In genomic region chr1:155079210-155079486, GRCh38 we compare ENCODE assay signal across 9 cellular contexts. TPM values are rescaled to one million over a fixed set of nuclear protein-coding genes. Genes with fewer than 3 reads are reported as not detected.
DNase-seq lines count a peak whose midpoint lies in the region; ATAC-seq and TF ChIP-seq lines count a peak whose summit lies in the region.
"Had no signal": no experiment of that assay in that cellular context is flagged by ENCODE, and none has a peak within 500 bp of the region (broad histone marks: within the 10 kb centered on the region; RNA-seq: fewer than 3 reads in every experiment).

No MANE protein-coding gene starts in this region.

- ATAC-seq in activated CD8-positive, alpha-beta memory T cell treated with anti-CD3 and anti-CD28 coated beads, Interleukin-2, amount 10 ng/mL, durations not matched to agents 7 days and 5 days, result peak; percentile 6
- ATAC-seq in left colon, result no peak

- H3K4me3 Mint-ChIP-seq in activated CD8-positive, alpha-beta memory T cell treated with anti-CD3 and anti-CD28 coated beads, Interleukin-2, amount 10 ng/mL, durations not matched to agents 7 days and 5 days, result peak overlapping the region; percentile 42
- H3K4me3 Mint-ChIP-seq in activated naive CD8-positive, alpha-beta T cell treated with anti-CD3 and anti-CD28 coated beads for 36 hours, result peak overlapping the region; percentile 33
- peak overlapping the region; percentile 72 to 91 (median 82) for H3K4me3 Mint-ChIP-seq in immature natural killer cell

- H3K36me3 Mint-ChIP-seq in activated CD8-positive, alpha-beta memory T cell treated with anti-CD3 and anti-CD28 coated beads, Interleukin-2, amount 10 ng/mL, durations not matched to agents 7 days and 5 days, result no peaks in the 10 kb centered on the region
- no peaks in the 10 kb centered on the region for H3K36me3 Mint-ChIP-seq in activated naive CD8-positive, alpha-beta T cell treated with anti-CD3 and anti-CD28 coated beads for 36 hours
- H3K36me3 Mint-ChIP-seq in immature natural killer cell, result no peaks in the 10 kb centered on the region

- H3K4me1 ChIP-seq in testis, result peaks cover 41% of the 10 kb centered on the region

- H3K36me3 ChIP-seq in testis (ENCODE audit: low read depth, missing control alignments), result no peaks in the 10 kb centered on the region

- peak overlapping the region; percentile 48 to 49 for H3K4me3 ChIP-seq in testis

- no peak for TF ChIP-seq POLR2A in testis (IDR thresholded peaks at IDR 0.05)

- DNase-seq in activated CD8-positive, alpha-beta memory T cell treated with anti-CD3 and anti-CD28 coated beads, Interleukin-2, amount 10 ng/mL, durations not matched to agents 7 days and 5 days, result no peak
- no peak for DNase-seq in activated CD8-positive, alpha-beta memory T cell treated with anti-CD3 and anti-CD28 coated beads for 24 hours
- no peak for DNase-seq in activated naive CD8-positive, alpha-beta T cell treated with anti-CD3 and anti-CD28 coated beads for 36 hours
- DNase-seq in immature natural killer cell (no peak), testis (no peak), DMS114 treated with DMSO at 0.1 percent for 48 hours (lab: John Stamatoyannopoulos, UW; ENCODE audit: unreplicated experiment) (no peak), left colon (no peak), HCEC 1CT (no peak)

- peaks cover 54% of the 10 kb centered on the region for H3K27me3 Mint-ChIP-seq in activated CD8-positive, alpha-beta memory T cell treated with anti-CD3 and anti-CD28 coated beads, Interleukin-2, amount 10 ng/mL, durations not matched to agents 7 days and 5 days
- H3K27me3 Mint-ChIP-seq in activated naive CD8-positive, alpha-beta T cell treated with anti-CD3 and anti-CD28 coated beads for 36 hours, result peaks cover 49% of the 10 kb centered on the region
- peaks cover 21 to 36% (median 30%) of the 10 kb centered on the region in 3 donors for H3K27me3 Mint-ChIP-seq in immature natural killer cell (ENCODE audit: low read depth in 3 of 3)

- H3K27ac ChIP-seq in testis, result no peak overlapping the region

- H3K27me3 ChIP-seq in testis, result no peaks in the 10 kb centered on the region

- no peak for TF ChIP-seq CTCF in testis (IDR thresholded peaks at IDR 0.05)

- intact Hi-C loops in testis (cut with DNase I; ENCODE audit: low total_unique reads) (no loop called here), left colon (cut with DNase I, micrococcal nuclease) (no loop called here)

- H3K4me1 Mint-ChIP-seq in activated CD8-positive, alpha-beta memory T cell treated with anti-CD3 and anti-CD28 coated beads, Interleukin-2, amount 10 ng/mL, durations not matched to agents 7 days and 5 days, result peaks cover 49% of the 10 kb centered on the region
- H3K4me1 Mint-ChIP-seq in activated naive CD8-positive, alpha-beta T cell treated with anti-CD3 and anti-CD28 coated beads for 36 hours, result peaks cover 29% of the 10 kb centered on the region
- peaks cover 34 to 39% of the 10 kb centered on the region in 2 donors for H3K4me1 Mint-ChIP-seq in immature natural killer cell

- CTCF ChIA-PET in activated CD8-positive, alpha-beta memory T cell treated with anti-CD3 and anti-CD28 coated beads, Interleukin-2, amount 10 ng/mL, durations not matched to agents 7 days and 5 days (lab: Charles Lee), result interaction anchor here (1.3 to 5.3 kb wide), 6 partner anchors 10 to 519 kb away, joined by 4 to 54 read pairs (median 8); partner anchors contain the start of genes ADAM15 and EFNA4

- 0 to 2% methylated on average over 3 to 10 of the region's 10 CpGs for WGBS in testis, 2 donors

- H3K9me3 Mint-ChIP-seq in activated CD8-positive, alpha-beta memory T cell treated with anti-CD3 and anti-CD28 coated beads, Interleukin-2, amount 10 ng/mL, durations not matched to agents 7 days and 5 days (ENCODE audit: low read depth), result no peaks in the 10 kb centered on the region
- no peaks in the 10 kb centered on the region for H3K9me3 Mint-ChIP-seq in activated naive CD8-positive, alpha-beta T cell treated with anti-CD3 and anti-CD28 coated beads for 36 hours
- peaks cover 0 to 3% (median 0%) of the 10 kb centered on the region in 6 donors for H3K9me3 Mint-ChIP-seq in immature natural killer cell

- H3K9me3 ChIP-seq in testis, result no peaks in the 10 kb centered on the region

- no peak overlapping the region for H3K27ac Mint-ChIP-seq in activated CD8-positive, alpha-beta memory T cell treated with anti-CD3 and anti-CD28 coated beads, Interleukin-2, amount 10 ng/mL, durations not matched to agents 7 days and 5 days
- no peak overlapping the region for H3K27ac Mint-ChIP-seq in activated naive CD8-positive, alpha-beta T cell treated with anti-CD3 and anti-CD28 coated beads for 36 hours
- H3K27ac Mint-ChIP-seq in immature natural killer cell, result peak overlapping the region in 1 of 6 donors; percentile 50

RNA-seq across cellular contexts. Expression of gene EFNA3, which starts 0.5 kb away (rescaled TPM):
- 1 to 10 TPM; 1.9 to 2.8 TPM for total RNA-seq in activated CD8-positive, alpha-beta memory T cell treated with anti-CD3 and anti-CD28 coated beads, Interleukin-2, amount 10 ng/mL, durations not matched to agents 7 days and 5 days
- 1 to 10 TPM; 4.5 to 4.6 TPM for total RNA-seq in activated naive CD8-positive, alpha-beta T cell treated with anti-CD3 and anti-CD28 coated beads for 36 hours
- polyA plus RNA-seq in immature natural killer cell (1 to 10 TPM in 1 of 3 donors, under 1 TPM in 2; 0.70 to 2.3 (median 0.94) TPM), testis (ENCODE audit: insufficient read depth, low read depth, low replicate concordance) (9.9 TPM)
- total RNA-seq in testis (1 to 10 TPM; 7.5 to 7.7 TPM), left colon (10 to 100 TPM in 1 of 2 donors, 1 to 10 TPM in 1; 7.7 to 23.1 TPM)

RNA-seq across cellular contexts. Expression of gene EFNA4, which starts 15.6 kb away (rescaled TPM):
- 1 to 10 TPM; 3.8 to 5.3 TPM for total RNA-seq in activated CD8-positive, alpha-beta memory T cell treated with anti-CD3 and anti-CD28 coated beads, Interleukin-2, amount 10 ng/mL, durations not matched to agents 7 days and 5 days
- total RNA-seq in activated naive CD8-positive, alpha-beta T cell treated with anti-CD3 and anti-CD28 coated beads for 36 hours, result 1 to 10 TPM; 2.1 to 2.5 TPM
- polyA plus RNA-seq in immature natural killer cell, result 1 to 10 TPM; 1.1 to 3.0 (median 2.6) TPM
- total RNA-seq in testis, result 1 to 10 TPM; 5.3 to 6.9 TPM
- polyA plus RNA-seq in testis (ENCODE audit: insufficient read depth, low read depth, low replicate concordance), result 6.0 TPM
- 10 to 100 TPM; 23.0 to 33.5 TPM for total RNA-seq in left colon

RNA-seq across cellular contexts. Expression of gene ADAM15, which starts 28.0 kb away (rescaled TPM):
- 10 to 100 TPM; 41.7 to 47.5 TPM for total RNA-seq in activated CD8-positive, alpha-beta memory T cell treated with anti-CD3 and anti-CD28 coated beads, Interleukin-2, amount 10 ng/mL, durations not matched to agents 7 days and 5 days
- 10 to 100 TPM; 31.6 to 32.5 TPM for total RNA-seq in activated naive CD8-positive, alpha-beta T cell treated with anti-CD3 and anti-CD28 coated beads for 36 hours
- polyA plus RNA-seq in immature natural killer cell (10 to 100 TPM; 10.4 to 27.1 (median 24.3) TPM), testis (ENCODE audit: insufficient read depth, low read depth, low replicate concordance) (42.6 TPM)
- total RNA-seq in testis (10 to 100 TPM; 30.7 to 34.5 TPM), left colon (100 to 1,000 TPM in 1 of 2 donors, 10 to 100 TPM in 1; 88.9 to 160 TPM)

RNA-seq across cellular contexts. Expression of gene DCST1, which starts 45.5 kb away (rescaled TPM):
- not detected for total RNA-seq in activated CD8-positive, alpha-beta memory T cell treated with anti-CD3 and anti-CD28 coated beads, Interleukin-2, amount 10 ng/mL, durations not matched to agents 7 days and 5 days
- total RNA-seq in activated naive CD8-positive, alpha-beta T cell treated with anti-CD3 and anti-CD28 coated beads for 36 hours, result not detected
- polyA plus RNA-seq in immature natural killer cell (not detected), testis (ENCODE audit: insufficient read depth, low read depth, low replicate concordance) (15.2 TPM)
- total RNA-seq in testis (1 to 10 TPM; 4.5 to 9.4 TPM), left colon (under 1 TPM in 1 of 2 donors, not detected in 1; 0.21 TPM)
- total RNA-seq: dermis microvascular lymphatic vessel endothelial cell had no signal

RNA-seq across cellular contexts. Expression of gene DCST2, which starts 45.6 kb away (rescaled TPM):
- total RNA-seq in activated CD8-positive, alpha-beta memory T cell treated with anti-CD3 and anti-CD28 coated beads, Interleukin-2, amount 10 ng/mL, durations not matched to agents 7 days and 5 days, result under 1 TPM; 0.09 to 0.29 TPM
- under 1 TPM; 0.20 to 0.31 TPM for total RNA-seq in activated naive CD8-positive, alpha-beta T cell treated with anti-CD3 and anti-CD28 coated beads for 36 hours
- not detected for polyA plus RNA-seq in immature natural killer cell
- 10 to 100 TPM in 1 of 2 donors, 1 to 10 TPM in 1; 9.9 to 14.4 TPM for total RNA-seq in testis
- polyA plus RNA-seq in testis (ENCODE audit: insufficient read depth, low read depth, low replicate concordance), result 20.4 TPM
- total RNA-seq in left colon, result 1 to 10 TPM; 1.5 to 3.6 TPM
